ENCODE assay signal across 15 cellular contexts in genomic region chr11:92702037-92702436, GRCh38.
"Had no signal": no experiment of that assay in that cellular context is flagged by ENCODE, and none has a peak within 500 bp of the region (broad histone marks: within the 10 kb centered on the region; RNA-seq: fewer than 3 reads in every experiment).

No MANE protein-coding gene starts in this region.

- FAIRE-seq: small intestine had no signal

- H3K27ac Mint-ChIP-seq: T-cell had no signal

- ATAC-seq: activated CD4-positive, CD25-positive, alpha-beta regulatory T cell treated with anti-CD3 and anti-CD28 coated beads, Interleukin-2, amount 50 U/mL, for 24 hours; right cardiac atrium; T-cell had no signal

- H3K9me3 Mint-ChIP-seq: T-cell had no signal

- H3K4me3 Mint-ChIP-seq: T-cell had no signal

- DNase-seq: activated naive CD4-positive, alpha-beta T cell; activated T-cell treated with anti-CD3 and anti-CD28 coated beads for 4 hours; anterior cingulate cortex; erythroblast; hippocampal formation; kidney glomerular epithelial cell; right cardiac atrium; small intestine; stimulated activated CD4-positive, alpha-beta T cell treated with anti-CD3 and anti-CD28 coated beads, Interleukin-4, amount 100 ng/mL, for 4 hours; stimulated activated CD8-positive, alpha-beta memory T cell treated with anti-CD3 and anti-CD28 coated beads, Interleukin-4, amount 100 ng/mL, for 48 hours; stimulated activated naive CD4-positive, alpha-beta T cell treated with Interleukin-2 at 50 U/mL for 16 hours; T-cell; T-helper 9 cell; trophoblast cell had no signal

- H3K36me3 Mint-ChIP-seq: T-cell had no signal

- H3K4me1 Mint-ChIP-seq: T-cell had no signal
